Comparison of ENCODE assay signal across 30 cellular contexts in the genomic region with DNA sequence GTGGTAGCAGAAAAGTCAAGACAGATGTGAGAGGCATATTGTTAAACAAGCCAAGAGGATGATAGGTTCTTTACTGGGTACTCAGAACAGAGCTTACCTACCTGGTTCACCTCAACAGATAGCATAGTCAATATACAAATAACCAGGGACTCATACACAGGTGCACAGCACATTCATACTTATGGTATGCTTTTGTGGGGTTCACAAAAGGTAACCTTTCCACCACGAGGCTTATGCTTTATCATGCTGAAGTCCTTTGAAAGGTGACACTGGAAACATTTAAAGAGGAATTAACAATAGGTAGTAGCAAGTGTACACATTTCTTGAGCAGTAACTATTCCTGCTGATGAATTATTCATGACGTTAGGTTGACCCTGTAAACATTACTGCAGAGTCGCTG.
"Had no signal": no experiment of that assay in that cellular context is flagged by ENCODE, and none has a peak within 500 bp of the region (broad histone marks: within the 10 kb centered on the region; RNA-seq: fewer than 3 reads in every experiment).

No MANE protein-coding gene starts in this region.

- DNase-seq: activated B cell treated with CpG ODN at 0.5 μM for 24 hours; activated CD4-positive, alpha-beta memory T cell treated with anti-CD3 and anti-CD28 coated beads for 36 hours; activated CD4-positive, alpha-beta T cell treated with anti-CD3 and anti-CD28 coated beads for 4 hours; activated CD4-positive, alpha-beta T cell treated with anti-CD3 and anti-CD28 coated beads, Interleukin-2, amount 50 U/mL, for 1 hour; activated CD4-positive, CD25-positive, alpha-beta regulatory T cell treated with anti-CD3 and anti-CD28 coated beads, Interleukin-2, amount 50 U/mL, for 72 hours; activated CD8-positive, alpha-beta memory T cell treated with anti-CD3 and anti-CD28 coated beads, Interleukin-2, amount 50 U/mL, for 4 hours; activated gamma-delta T cell treated with Interleukin-2 at 50 U/mL for 16 hours; activated naive CD4-positive, alpha-beta T cell treated with anti-CD3 and anti-CD28 coated beads for 36 hours; activated naive CD8-positive, alpha-beta T cell treated with anti-CD3 and anti-CD28 coated beads, Interleukin-2, amount 50 U/mL, for 24 hours; activated T-cell treated with anti-CD3 and anti-CD28 coated beads for 4 hours; activated T-cell treated with anti-CD3 and anti-CD28 coated beads, Interleukin-2, amount 50 U/mL, for 4 hours; anterior cingulate cortex; central memory CD4-positive, alpha-beta T cell; Kasumi-1; KG1; MG63; NCI-H1092; NCI-H1436 treated with DMSO at 0.1 percent for 48 hours; NCI-H1694 treated with DMSO at 0.1 percent for 48 hours; NCI-H2081; NCI-H2171; NCI-H446 treated with DMSO at 0.1 percent for 48 hours; NCI-H526; SIG-M5; T-helper 1 cell; T-helper 2 cell; T-helper 9 cell had no signal

- ATAC-seq: activated naive CD4-positive, alpha-beta T cell treated with anti-CD3 and anti-CD28 coated beads, Interleukin-2, amount 50 U/mL, for 72 hours; activated naive CD8-positive, alpha-beta T cell treated with anti-CD3 and anti-CD28 coated beads, Interleukin-2, amount 50 U/mL, for 24 hours; activated T-cell treated with anti-CD3 and anti-CD28 coated beads, Interleukin-2, amount 50 U/mL, for 4 hours; Right ventricle myocardium inferior; SK-N-SH treated with all-trans-retinoic acid at 6 μM for 48 hours had no signal
